14 cellular contexts compared by ENCODE assay signal in the genomic region with DNA sequence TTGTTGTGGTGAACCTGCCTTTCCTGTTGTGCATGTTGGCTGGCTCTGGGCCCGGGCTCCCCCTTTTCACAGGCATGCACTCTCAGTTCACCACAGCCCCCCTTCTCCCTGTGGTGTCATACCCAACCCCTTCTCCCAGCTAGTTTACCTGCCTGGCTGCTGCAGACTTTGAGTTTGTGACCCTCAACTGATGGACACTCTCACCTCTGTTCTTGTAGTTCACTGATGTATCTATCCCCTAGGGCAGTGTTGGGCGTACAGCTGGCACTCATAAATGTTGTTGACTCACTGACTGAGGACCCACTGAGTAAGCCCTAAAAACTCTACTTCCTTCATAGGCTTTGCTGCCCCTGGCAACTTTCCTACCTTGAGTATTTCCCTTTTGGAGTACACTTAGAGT. TPM values are rescaled to one million over a fixed set of nuclear protein-coding genes. Genes with fewer than 3 reads are reported as not detected.
A peak's percentile ranks its signal among the peaks of the same experiment; 100 is the strongest.
DNase-seq lines count a peak whose midpoint lies in the region; ATAC-seq and TF ChIP-seq lines count a peak whose summit lies in the region.
"Had no signal": no experiment of that assay in that cellular context is flagged by ENCODE, and none has a peak within 500 bp of the region (broad histone marks: within the 10 kb centered on the region; RNA-seq: fewer than 3 reads in every experiment).

No MANE protein-coding gene starts in this region.

- H3K9me3 ChIP-seq in T-helper 17 cell (ENCODE audit: control insufficient read depth, low read length, poor library complexity, severe bottlenecking) (no peaks in the 10 kb centered on the region), heart left ventricle (no peaks in the 10 kb centered on the region)

- H3K36me3 Mint-ChIP-seq in T-helper 17 cell (ENCODE audit: low read depth): no peaks in the 10 kb centered on the region

- ATAC-seq in T-helper 17 cell (peak; percentile 74), heart left ventricle (no peak)
- ATAC-seq: right cardiac atrium had no signal

- no peak overlapping the region for H3K27ac ChIP-seq in heart left ventricle

- H3K27me3 Mint-ChIP-seq in T-helper 17 cell: no peaks in the 10 kb centered on the region

- no peaks in the 10 kb centered on the region for H3K4me1 ChIP-seq in heart left ventricle

- 71 to 83% (median 74%) methylated on average over 2 of the region's 2 CpGs for WGBS in heart left ventricle, 4 donors

- peaks cover 8% of the 10 kb centered on the region for H3K4me1 Mint-ChIP-seq in T-helper 17 cell
- H3K4me1 Mint-ChIP-seq: activated B cell treated with CpG ODN at 0.5 μM for 24 hours, memory B cell had no signal

- TF ChIP-seq CTCF in heart left ventricle (IDR thresholded peaks at IDR 0.05): no peak

- H3K4me3 Mint-ChIP-seq in T-helper 17 cell: peak overlapping the region; percentile 68
- H3K4me3 Mint-ChIP-seq: activated B cell treated with CpG ODN at 0.5 μM for 24 hours, memory B cell had no signal

- H3K4me3 ChIP-seq in heart left ventricle: no peak overlapping the region

- no peaks in the 10 kb centered on the region for H3K27me3 ChIP-seq in heart left ventricle

- H3K27ac Mint-ChIP-seq in T-helper 17 cell: peak overlapping the region; percentile 49
- H3K27ac Mint-ChIP-seq: activated B cell treated with CpG ODN at 0.5 μM for 24 hours, memory B cell had no signal

- no peaks in the 10 kb centered on the region for H3K36me3 ChIP-seq in heart left ventricle

- no peak for TF ChIP-seq POLR2A in erythroblast (IDR thresholded peaks at IDR 0.05; ENCODE audit: low read length)
- TF ChIP-seq POLR2A in heart left ventricle (IDR thresholded peaks at IDR 0.05): no peak

- DNase-seq in A172 (ENCODE audit: low spot score) (peak; percentile 77), ELR (ENCODE audit: low read depth) (peak; percentile 94), T-helper 17 cell (no peak), fibroblast of peridontal ligament (ENCODE audit: extremely low read depth) (peak; percentile 42), erythroblast (lab: John Stamatoyannopoulos, UW) (no peak), DMS 273 treated with DMSO at 0.1 percent for 48 hours (lab: John Stamatoyannopoulos, UW) (no peak), UCSD-AML1 (lab: John Stamatoyannopoulos, UW; ENCODE audit: unreplicated experiment) (no peak), heart left ventricle (no peak)
- DNase-seq: activated B cell treated with CpG ODN at 0.5 μM for 24 hours, NCI-H1092 had no signal

- intact Hi-C loops in heart left ventricle (cut with DNase I): no loop called here

RNA-seq across cellular contexts. Expression of gene WDR64, which starts 54.9 kb away (rescaled TPM):
- total RNA-seq in A172 (2014; rRNA removed; shearing (Covaris generic)): not detected in 2 replicates
- under 1 TPM; 0.35 to 0.37 TPM for total RNA-seq in T-helper 17 cell
- not detected for total RNA-seq in heart left ventricle
- not detected for polyA plus RNA-seq in heart left ventricle
- total RNA-seq: fibroblast of villous mesenchyme, H4 had no signal
- polyA plus RNA-seq: right cardiac atrium had no signal

Comparison
In these comparisons a context has a peak if more than half of its experiments do, and no peak if none do; other contexts are left out.
1. DNase-seq: peak in A172 (single experiment), ELR (single experiment) and fibroblast of peridontal ligament (single experiment); none in T-helper 17 cell (0 of 3), erythroblast (0 of 2), DMS 273 treated with DMSO at 0.1 percent for 48 hours (single experiment), UCSD-AML1 (single experiment) and heart left ventricle (0 of 5).